Comparison of ENCODE assay signal across 12 cellular contexts in genomic region chr17:61757168-61757567, GRCh38.
DNase-seq lines count a peak whose midpoint lies in the region; ATAC-seq and TF ChIP-seq lines count a peak whose summit lies in the region.
"Had no signal": no experiment of that assay in that cellular context is flagged by ENCODE, and none has a peak within 500 bp of the region (broad histone marks: within the 10 kb centered on the region; RNA-seq: fewer than 3 reads in every experiment).

No MANE protein-coding gene starts in this region.

- ATAC-seq in GM19395 (IDR thresholded peaks at IDR 0.05; ENCODE audit: unreplicated experiment): peak; percentile 84
- ATAC-seq in HG02884 (IDR thresholded peaks at IDR 0.05; ENCODE audit: unreplicated experiment): peak; percentile 66
- ATAC-seq in Right ventricle myocardium inferior: no peak
- ATAC-seq: heart left ventricle had no signal

- DNase-seq in GM10248 (ENCODE audit: extremely low spot score) (peak; percentile 23), NCI-H2029 treated with DMSO at 0.1 percent for 48 hours (lab: John Stamatoyannopoulos, UW) (peak; percentile 11), RKO (ENCODE audit: low spot score) (no peak), germinal center (ENCODE audit: low spot score) (no peak), Right ventricle myocardium inferior (ENCODE audit: missing footprints) (no peak)
- no peak for DNase-seq in stimulated activated CD8-positive, alpha-beta memory T cell treated with anti-CD3 and anti-CD28 coated beads, Interleukin-4, amount 100 ng/mL, for 48 hours
- DNase-seq: activated T-cell treated with anti-CD3 and anti-CD28 coated beads for 4 hours; effector CD8-positive, alpha-beta T cell; heart left ventricle; NCI-H146 had no signal

- POLR2A ChIA-PET in GM10248 (lab: Yijun Ruan, JAX): no interaction called here

- TF ChIP-seq CTCF in GM10248 (IDR thresholded peaks at IDR 0.05; ENCODE audit: control extremely low read depth, extremely low read depth, low read depth, missing control alignments): no peak

- CTCF ChIA-PET in GM10248 (lab: Yijun Ruan, JAX): no interaction called here

- intact Hi-C loops in Right ventricle myocardium inferior (cut with DNase I): no loop called here

Comparison
In these comparisons a context has a peak if more than half of its experiments do, and no peak if none do; other contexts are left out.
1. DNase-seq: peak in GM10248 (single experiment) and NCI-H2029 treated with DMSO at 0.1 percent for 48 hours (single experiment); none in stimulated activated CD8-positive, alpha-beta memory T cell treated with anti-CD3 and anti-CD28 coated beads, Interleukin-4, amount 100 ng/mL, for 48 hours (single experiment), RKO (single experiment), germinal center (single experiment) and Right ventricle myocardium inferior (single experiment).